ENCODE assay signal across 17 cellular contexts in the genomic region with DNA sequence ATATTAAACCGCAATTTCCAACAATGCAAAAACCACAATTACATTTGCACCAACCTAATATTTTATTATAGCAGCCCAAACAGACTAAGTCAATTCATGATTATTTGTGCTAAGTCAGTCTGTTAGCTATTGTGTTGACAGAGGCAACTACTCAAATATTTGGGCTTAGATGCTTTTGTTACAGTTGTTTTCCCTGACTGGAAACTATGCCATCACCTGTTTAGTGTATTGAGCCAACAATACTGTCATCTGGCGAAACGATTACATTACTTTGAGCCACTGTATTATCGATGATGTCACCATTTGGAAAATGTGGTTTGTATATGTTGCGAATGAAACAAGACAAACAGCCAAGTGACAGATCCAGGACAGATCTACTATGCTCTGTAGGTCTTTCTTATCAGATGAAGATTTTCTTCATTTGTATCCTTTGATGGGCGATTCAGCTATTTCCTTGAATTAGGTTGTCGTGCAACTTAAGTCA. TPM values are rescaled to one million over a fixed set of nuclear protein-coding genes. Genes with fewer than 3 reads are reported as not detected.
DNase-seq lines count a peak whose midpoint lies in the region; ATAC-seq, FAIRE-seq and TF ChIP-seq lines count a peak whose summit lies in the region.
"Had no signal": no experiment of that assay in that cellular context is flagged by ENCODE, and none has a peak within 500 bp of the region (broad histone marks: within the 10 kb centered on the region; RNA-seq: fewer than 3 reads in every experiment).

No MANE protein-coding gene starts in this region.

- peaks cover 4% of the 10 kb centered on the region for H3K4me1 Mint-ChIP-seq in activated CD4-positive, alpha-beta T cell treated with anti-CD3 and anti-CD28 coated beads, Interleukin-2, amount 10 ng/mL, durations not matched to agents 24 days and 14 days

- no peak for TF ChIP-seq EP300 in K562 (IDR thresholded peaks at IDR 0.05; ENCODE audit: low read length)

- H3K4me3 ChIP-seq in K562: no peak overlapping the region
- no peak overlapping the region for H3K4me3 ChIP-seq in heart right ventricle
- H3K4me3 ChIP-seq: GM23248, PC-9 had no signal

- POLR2A ChIA-PET in K562 (lab: Yijun Ruan, JAX): interaction anchor here (0.6 kb wide), 1 partner anchor 1101 kb away, joined by 4 read pairs; no protein-coding TSS in a partner anchor

- H3K27ac Mint-ChIP-seq in activated CD4-positive, alpha-beta T cell treated with anti-CD3 and anti-CD28 coated beads, Interleukin-2, amount 10 ng/mL, durations not matched to agents 24 days and 14 days: no peak overlapping the region
- H3K27ac Mint-ChIP-seq: T-helper 2 cell treated with Interferon-gamma antibody and Interleukin-4, amounts not matched to agents 5 μg/mL and 100 μg/mL, for 36 hours had no signal

- CTCF ChIA-PET in K562 (lab: Yijun Ruan, JAX; ENCODE audit: low intra/inter-chr PET ratio): no interaction called here

- WGBS in K562 (ENCODE audit: insufficient coverage, low coverage, missing lambda C conversion rate): 14% methylated on average over 7 of the region's 7 CpGs
- WGBS in heart right ventricle, 2 donors: 68 to 79% methylated on average over 7 of the region's 7 CpGs

- BruUV-seq in K562 (replicated peaks; lab: Mats Ljungman, UMichigan): no TSS peak

- in situ Hi-C loops in K562 (cut with MboI): no loop called here

- intact Hi-C loops in K562 (cut with micrococcal nuclease) (loop anchor here (10.0 kb wide), 1 partner anchor 63 kb away; no protein-coding TSS in a partner anchor), heart right ventricle (cut with DNase I) (loop anchor here in 8 of 10 donors (10.0 kb wide), 4 partner anchors 83 to 453 kb away; no protein-coding TSS in a partner anchor)
- intact Hi-C loops in activated CD4-positive, alpha-beta T cell treated with anti-CD3 and anti-CD28 coated beads, Interleukin-2, amount 10 ng/mL, durations not matched to agents 24 days and 14 days (cut with micrococcal nuclease): loop anchor here (5.0 kb wide), 1 partner anchor 216 kb away; no protein-coding TSS in a partner anchor

- H3K4me2 ChIP-seq in K562 (ENCODE audit: insufficient read depth, low read length): no peak overlapping the region
- H3K4me2 ChIP-seq: PC-9 had no signal

- H3K9me3 ChIP-seq in K562 (replicated peaks; ENCODE audit: control insufficient read depth, insufficient read depth, low read depth, low read length) (no peaks in the 10 kb centered on the region), heart right ventricle (no peaks in the 10 kb centered on the region)

- no peak for FAIRE-seq in K562 (lab: Jason Lieb, UNC)

- H4K20me1 ChIP-seq in K562 (replicated peaks; ENCODE audit: control insufficient read depth, insufficient read depth, low read length): no peaks in the 10 kb centered on the region

- ATAC-seq in K562 (no peak), HG03378 (IDR thresholded peaks at IDR 0.05; ENCODE audit: unreplicated experiment) (no peak), heart right ventricle (no peak)

- no peak overlapping the region for H3K4me3 Mint-ChIP-seq in activated CD4-positive, alpha-beta T cell treated with anti-CD3 and anti-CD28 coated beads, Interleukin-2, amount 10 ng/mL, durations not matched to agents 24 days and 14 days
- H3K4me3 Mint-ChIP-seq: T-helper 2 cell treated with Interferon-gamma antibody and Interleukin-4, amounts not matched to agents 5 μg/mL and 100 μg/mL, for 36 hours had no signal

- H3K4me1 ChIP-seq in K562 (replicated peaks in 1 of 2; ENCODE audit: control insufficient read depth in 2 of 2, insufficient read depth in 2 of 2, low read length in 2 of 2): no peaks in the 10 kb centered on the region
- H3K4me1 ChIP-seq in heart right ventricle: no peaks in the 10 kb centered on the region

- no peaks in the 10 kb centered on the region for H3K9me1 ChIP-seq in K562 (ENCODE audit: control insufficient read depth, insufficient read depth, low read length)

- no peaks in the 10 kb centered on the region for H3K36me3 Mint-ChIP-seq in activated CD4-positive, alpha-beta T cell treated with anti-CD3 and anti-CD28 coated beads, Interleukin-2, amount 10 ng/mL, durations not matched to agents 24 days and 14 days (ENCODE audit: low read depth)

- TF ChIP-seq CTCF in K562 (IDR thresholded peaks at IDR 0.05 in 2 of 3, conservative IDR thresholded peaks at IDR 0.05 in 1 of 3; ENCODE audit: insufficient read depth in 2 of 3, low read depth in 1 of 3, low read length in 3 of 3) (no peak), heart right ventricle (IDR thresholded peaks at IDR 0.05) (no peak)

- no peak for TF ChIP-seq POLR2A in K562 (conservative IDR thresholded peaks at IDR 0.05)

- H3K27me3 ChIP-seq in K562 (ENCODE audit: control insufficient read depth in 2 of 2, insufficient read depth in 2 of 2, low read length in 2 of 2): no peaks in the 10 kb centered on the region
- H3K27me3 ChIP-seq in heart right ventricle: peaks cover 0 to 32% (median 0%) of the 10 kb centered on the region in 7 donors

- H3K36me3 ChIP-seq in K562 (ENCODE audit: control insufficient read depth, insufficient read depth, low read length): no peaks in the 10 kb centered on the region
- no peaks in the 10 kb centered on the region for H3K36me3 ChIP-seq in heart right ventricle

- H3K79me2 ChIP-seq in K562 (ENCODE audit: control insufficient read depth, insufficient read depth, low read length): no peaks in the 10 kb centered on the region

- DNase-seq in DMS53 (lab: John Stamatoyannopoulos, UW) (peak; percentile 90), NCI-H1092 treated with DMSO at 0.1 percent for 48 hours (lab: John Stamatoyannopoulos, UW) (peak; percentile 19), NCI-H748 (lab: John Stamatoyannopoulos, UW; ENCODE audit: unreplicated experiment) (peak; percentile 83), K562 (ENCODE audit: extremely low read depth in 1 of 4, low spot score in 3 of 4) (no peak), heart right ventricle (no peak)
- DNase-seq in activated CD4-positive, alpha-beta T cell treated with anti-CD3 and anti-CD28 coated beads, Interleukin-2, amount 10 ng/mL, durations not matched to agents 24 days and 14 days: no peak
- DNase-seq: DMS79 treated with DMSO at 0.1 percent for 48 hours, GM23248, HCEC 1CT, KG1, NCI-H1694 treated with DMSO at 0.1 percent for 48 hours, NCI-H2171 treated with DMSO at 0.1 percent for 48 hours, NCI-H524, PC-9 had no signal

- H3K9me3 Mint-ChIP-seq in activated CD4-positive, alpha-beta T cell treated with anti-CD3 and anti-CD28 coated beads, Interleukin-2, amount 10 ng/mL, durations not matched to agents 24 days and 14 days: no peaks in the 10 kb centered on the region
- H3K9me3 Mint-ChIP-seq: T-helper 2 cell treated with Interferon-gamma antibody and Interleukin-4, amounts not matched to agents 5 μg/mL and 100 μg/mL, for 36 hours had no signal

- TF ChIP-seq RAD21 in K562 (CRISPR knock-in tag; conservative IDR thresholded peaks at IDR 0.05 in 1 of 2, IDR thresholded peaks at IDR 0.05 in 1 of 2): no peak

- H2AFZ ChIP-seq in K562 (ENCODE audit: low read depth, low read length): no peak overlapping the region
- H2AFZ ChIP-seq: GM23248, PC-9 had no signal

- no peak overlapping the region for H3K27ac ChIP-seq in K562 (ENCODE audit: extremely low read depth, low read depth, low read length)
- no peak overlapping the region for H3K27ac ChIP-seq in heart right ventricle
- H3K27ac ChIP-seq: GM23248, PC-9 had no signal

- H3K9ac ChIP-seq in K562 (ENCODE audit: insufficient read depth in 1 of 2, low read depth in 2 of 2, low read length in 2 of 2): no peak overlapping the region
- H3K9ac ChIP-seq: GM23248 had no signal

- peaks cover 4% of the 10 kb centered on the region for H3K27me3 Mint-ChIP-seq in activated CD4-positive, alpha-beta T cell treated with anti-CD3 and anti-CD28 coated beads, Interleukin-2, amount 10 ng/mL, durations not matched to agents 24 days and 14 days

RNA-seq across cellular contexts. Expression of a gene that starts 38.7 kb away (rescaled TPM):
- total RNA-seq in K562 (2011; cell fraction: chromatin; rRNA removed; ENCODE audit: low replicate concordance): 24.1 and 66.2 TPM in 2 replicates
- total RNA-seq in K562 (2011; cell fraction: nucleolus; rRNA removed): 14.2 and 18.3 TPM in 2 replicates
- 26.8 and 37.5 TPM in 2 replicates for total RNA-seq in K562 (2011; cell fraction: nucleoplasm; rRNA removed)
- total RNA-seq in K562 (2014; rRNA removed) (16.0 and 17.1 TPM in 2 replicates), K562 (2014; rRNA removed; fragmentation: Illumina TruSeq; extraction: Trizol) (21.9 and 22.7 TPM in 2 replicates), K562 (2015; rRNA removed; fragmentation: Illumina TruSeq; extraction: Trizol) (42.0 and 44.9 TPM in 2 replicates), K562 (2021) (17.8 and 19.7 TPM in 2 replicates), heart right ventricle (1 to 10 TPM; 1.4 to 3.4 (median 2.6) TPM)
- polyA plus RNA-seq in K562 (2011; rRNA removed) (29.6 and 41.7 TPM in 2 replicates), K562 (2014; fragmentation: Illumina TruSeq; extraction: Trizol) (25.8 and 31.5 TPM in 2 replicates), K562 (2014; fragmentation: Nextera tagmentation; extraction: Ambion mirVana) (10 to 100 TPM in 1 of 2 experiments, 1 to 10 TPM in 1; 6.1 to 10.8 TPM), K562 (2014; rRNA removed) (32.1 and 40.5 TPM in 2 replicates), heart right ventricle (1 to 10 TPM; 1.8 to 8.9 TPM)
- polyA plus RNA-seq in K562 (2011; cell fraction: cytosol; rRNA removed): 7.1 and 10.3 TPM in 2 replicates
- 89.0 and 93.3 TPM in 2 replicates for polyA plus RNA-seq in K562 (2011; cell fraction: nucleus; rRNA removed)
- polyA plus RNA-seq in K562 (2012): 19.6 and 20.4 TPM in 2 replicates
- polyA minus RNA-seq in K562 (2011; rRNA and poly(A)+ RNA removed): 16.4 and 17.2 TPM in 2 replicates
- 6.3 and 6.6 TPM in 2 replicates for polyA minus RNA-seq in K562 (2011; cell fraction: cytosol; rRNA and poly(A)+ RNA removed)
- polyA minus RNA-seq in K562 (2011; cell fraction: nucleus; rRNA and poly(A)+ RNA removed): 24.9 and 33.8 TPM in 2 replicates
- total RNA-seq in activated CD4-positive, alpha-beta T cell treated with anti-CD3 and anti-CD28 coated beads, Interleukin-2, amount 10 ng/mL, durations not matched to agents 24 days and 14 days: 30.6 and 35.7 TPM in 2 replicates
- total RNA-seq: PC-9 had no signal

RNA-seq across cellular contexts. Expression of a gene that starts 60.0 kb away (rescaled TPM):
- 0.12 and 0.25 TPM in 2 replicates for total RNA-seq in K562 (2011; cell fraction: chromatin; rRNA removed; ENCODE audit: low replicate concordance)
- total RNA-seq in K562 (2011; cell fraction: nucleolus; rRNA removed): 0.13 and 0.17 TPM in 2 replicates
- total RNA-seq in K562 (2011; cell fraction: nucleoplasm; rRNA removed): 0.08 and 0.15 TPM in 2 replicates
- total RNA-seq in K562 (2014; rRNA removed) (0.04 and 0.09 TPM in 2 replicates), K562 (2014; rRNA removed; fragmentation: Illumina TruSeq; extraction: Trizol) (0.04 TPM in 1 of 2 replicates, not detected in the other), K562 (2015; rRNA removed; fragmentation: Illumina TruSeq; extraction: Trizol) (0.11 and 0.14 TPM in 2 replicates), K562 (2021) (0.13 and 0.18 TPM in 2 replicates), heart right ventricle (1 to 10 TPM in 7 of 10 donors, under 1 TPM in 3; 0.58 to 2.5 (median 1.6) TPM)
- polyA plus RNA-seq in K562 (2011; rRNA removed) (0.03 and 0.05 TPM in 2 replicates), K562 (2014; fragmentation: Illumina TruSeq; extraction: Trizol) (0.04 and 0.10 TPM in 2 replicates), K562 (2014; fragmentation: Nextera tagmentation; extraction: Ambion mirVana) (not detected), K562 (2014; rRNA removed) (0.07 TPM in 2 replicates), heart right ventricle (1 to 10 TPM in 1 of 2 donors, under 1 TPM in 1; 0.38 to 1.1 TPM)
- 0.06 and 0.09 TPM in 2 replicates for polyA plus RNA-seq in K562 (2011; cell fraction: cytosol; rRNA removed)
- polyA plus RNA-seq in K562 (2011; cell fraction: nucleus; rRNA removed): 0.14 TPM in 2 replicates
- polyA plus RNA-seq in K562 (2012): 0.20 and 0.28 TPM in 2 replicates
- polyA minus RNA-seq in K562 (2011; rRNA and poly(A)+ RNA removed): not detected in 2 replicates
- not detected in 2 replicates for polyA minus RNA-seq in K562 (2011; cell fraction: cytosol; rRNA and poly(A)+ RNA removed)
- polyA minus RNA-seq in K562 (2011; cell fraction: nucleus; rRNA and poly(A)+ RNA removed): 0.27 and 0.33 TPM in 2 replicates
- total RNA-seq in activated CD4-positive, alpha-beta T cell treated with anti-CD3 and anti-CD28 coated beads, Interleukin-2, amount 10 ng/mL, durations not matched to agents 24 days and 14 days: 1.2 and 1.3 TPM in 2 replicates
- total RNA-seq: G401, GM23248, PC-9 had no signal
- polyA plus RNA-seq: GM23248 had no signal

Comparison
In these comparisons a context has a peak if more than half of its experiments do, and no peak if none do; other contexts are left out.
1. DNase-seq: peak in DMS53 (single experiment), NCI-H1092 treated with DMSO at 0.1 percent for 48 hours (single experiment) and NCI-H748 (single experiment); none in K562 (0 of 4), heart right ventricle (0 of 2) and activated CD4-positive, alpha-beta T cell treated with anti-CD3 and anti-CD28 coated beads, Interleukin-2, amount 10 ng/mL, durations not matched to agents 24 days and 14 days (single experiment).